ENCODE assay signal across 11 cellular contexts in the genomic region with DNA sequence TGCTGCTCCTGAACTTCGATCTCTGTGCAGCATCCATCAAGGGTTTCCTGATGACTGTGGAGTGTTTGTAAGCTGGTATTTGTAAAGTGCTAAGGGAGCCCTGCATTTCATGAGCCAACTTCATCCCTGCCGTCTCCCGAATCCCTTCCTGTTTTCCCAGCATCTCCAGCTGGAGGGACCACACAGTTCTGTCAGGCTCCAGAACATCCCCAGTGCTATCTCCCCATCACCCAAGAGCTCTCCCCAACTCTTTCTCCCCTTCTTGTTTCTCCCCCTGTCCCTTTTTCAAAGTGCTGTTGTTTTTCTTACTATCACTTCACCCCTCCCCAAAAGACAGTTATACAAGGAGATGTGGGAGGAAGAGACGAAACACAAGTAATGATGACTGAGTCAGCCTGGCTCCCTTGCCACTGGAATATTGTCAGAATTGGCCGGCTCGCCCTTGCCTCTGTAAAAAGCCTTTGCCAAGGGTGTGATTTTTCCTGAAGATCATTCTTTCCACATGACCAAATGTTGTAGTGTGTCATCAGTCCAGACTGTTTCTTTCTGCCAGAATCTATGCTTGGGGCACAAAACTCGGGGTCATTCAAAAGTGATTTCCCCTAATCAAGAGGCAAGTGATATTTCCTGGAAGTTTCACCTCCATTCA. TPM values are rescaled to one million over a fixed set of nuclear protein-coding genes. Genes with fewer than 3 reads are reported as not detected.
DNase-seq lines count a peak whose midpoint lies in the region; TF ChIP-seq lines count a peak whose summit lies in the region.
"Had no signal": no experiment of that assay in that cellular context is flagged by ENCODE, and none has a peak within 500 bp of the region (broad histone marks: within the 10 kb centered on the region; RNA-seq: fewer than 3 reads in every experiment).

No MANE protein-coding gene starts in this region.

- peak overlapping the region; percentile 76 for H3K4me3 Mint-ChIP-seq in HFFc6
- H3K4me3 Mint-ChIP-seq in brain = peak overlapping the region in 3 of 5 experiments; percentile 8 to 88 (median 65)
- no peak overlapping the region for H3K4me3 Mint-ChIP-seq in activated CD4-positive, alpha-beta T cell treated with anti-CD3 and anti-CD28 coated beads, Interleukin-2, amount 10 ng/mL, durations not matched to agents 24 days and 14 days
- H3K4me3 Mint-ChIP-seq: endodermal cell had no signal

- H3K36me3 Mint-ChIP-seq in HFFc6 (ENCODE audit: low read depth) (no peaks in the 10 kb centered on the region), brain (no peaks in the 10 kb centered on the region)
- H3K36me3 Mint-ChIP-seq in activated CD4-positive, alpha-beta T cell treated with anti-CD3 and anti-CD28 coated beads, Interleukin-2, amount 10 ng/mL, durations not matched to agents 24 days and 14 days (ENCODE audit: low read depth) = peaks cover 9% of the 10 kb centered on the region

- peak; percentile 80 for DNase-seq in HFFc6
- DNase-seq in kidney glomerular epithelial cell (lab: John Stamatoyannopoulos, UW) = peak; percentile 11
- no peak for DNase-seq in ecto neural progenitor cell (ENCODE audit: low spot score)
- DNase-seq in activated CD4-positive, alpha-beta T cell treated with anti-CD3 and anti-CD28 coated beads, Interleukin-2, amount 10 ng/mL, durations not matched to agents 24 days and 14 days = no peak
- no peak for DNase-seq in NCI-H2029 (lab: John Stamatoyannopoulos, UW)
- DNase-seq in GM19238 (ENCODE audit: insufficient read length, low spot score) = no peak
- DNase-seq: activated CD8-positive, alpha-beta memory T cell treated with anti-CD3 and anti-CD28 coated beads, Interleukin-2, amount 50 U/mL, for 48 hours; NCI-H2029 treated with DMSO at 0.1 percent for 48 hours had no signal

- peak overlapping the region; percentile 59 for H3K27ac ChIP-seq in temporal lobe (ENCODE audit: low read depth, low read length)

- peaks cover 34% of the 10 kb centered on the region for H3K4me1 Mint-ChIP-seq in HFFc6 (ENCODE audit: low read depth)
- H3K4me1 Mint-ChIP-seq in brain = peaks cover 42% of the 10 kb centered on the region
- H3K4me1 Mint-ChIP-seq in activated CD4-positive, alpha-beta T cell treated with anti-CD3 and anti-CD28 coated beads, Interleukin-2, amount 10 ng/mL, durations not matched to agents 24 days and 14 days = peaks cover 15% of the 10 kb centered on the region

- intact Hi-C loops in activated CD4-positive, alpha-beta T cell treated with anti-CD3 and anti-CD28 coated beads, Interleukin-2, amount 10 ng/mL, durations not matched to agents 24 days and 14 days (cut with micrococcal nuclease) = no loop called here

- TF ChIP-seq CTCF in HFFc6 (IDR thresholded peaks at IDR 0.05) (no peak), brain (conservative IDR thresholded peaks at IDR 0.05) (no peak)

- no peaks in the 10 kb centered on the region for H3K9me3 Mint-ChIP-seq in HFFc6
- H3K9me3 Mint-ChIP-seq in brain = no peaks in the 10 kb centered on the region
- H3K9me3 Mint-ChIP-seq in activated CD4-positive, alpha-beta T cell treated with anti-CD3 and anti-CD28 coated beads, Interleukin-2, amount 10 ng/mL, durations not matched to agents 24 days and 14 days = no peaks in the 10 kb centered on the region
- H3K9me3 Mint-ChIP-seq: endodermal cell had no signal

- H3K27me3 Mint-ChIP-seq in HFFc6 (ENCODE audit: insufficient read depth) (peaks cover 4% of the 10 kb centered on the region), brain (peaks cover 8% of the 10 kb centered on the region)
- H3K27me3 Mint-ChIP-seq in activated CD4-positive, alpha-beta T cell treated with anti-CD3 and anti-CD28 coated beads, Interleukin-2, amount 10 ng/mL, durations not matched to agents 24 days and 14 days = peaks cover 34% of the 10 kb centered on the region

- H3K27ac Mint-ChIP-seq in HFFc6 (peak overlapping the region; percentile 76), brain (peak overlapping the region in 4 of 5 experiments; percentile 3 to 77 (median 46))
- no peak overlapping the region for H3K27ac Mint-ChIP-seq in activated CD4-positive, alpha-beta T cell treated with anti-CD3 and anti-CD28 coated beads, Interleukin-2, amount 10 ng/mL, durations not matched to agents 24 days and 14 days
- H3K27ac Mint-ChIP-seq: endodermal cell had no signal

RNA-seq across cellular contexts. Expression of a gene that starts 2.7 kb away (rescaled TPM):
- 10 to 100 TPM; 41.2 to 67.2 (median 65.3) TPM for total RNA-seq in HFFc6 (2021; fragmentation: NEBNext Ultra II Directional; extraction: Animal tissue kit (Norgen Biotek cat#: 25700))
- 109 TPM for polyA plus RNA-seq in brain (ENCODE audit: insufficient read depth, low read depth, low replicate concordance)
- 7.9 TPM for total RNA-seq in temporal lobe
- 90.5 and 92.3 TPM in 2 replicates for total RNA-seq in activated CD4-positive, alpha-beta T cell treated with anti-CD3 and anti-CD28 coated beads, Interleukin-2, amount 10 ng/mL, durations not matched to agents 24 days and 14 days

RNA-seq across cellular contexts. Expression of a gene that starts 31.2 kb away (rescaled TPM):
- total RNA-seq in HFFc6 (2021; fragmentation: NEBNext Ultra II Directional; extraction: Animal tissue kit (Norgen Biotek cat#: 25700)) = not detected
- not detected for polyA plus RNA-seq in brain (ENCODE audit: insufficient read depth, low read depth, low replicate concordance)
- total RNA-seq in temporal lobe = not detected
- 0.45 TPM in 1 of 2 replicates, not detected in the other for total RNA-seq in activated CD4-positive, alpha-beta T cell treated with anti-CD3 and anti-CD28 coated beads, Interleukin-2, amount 10 ng/mL, durations not matched to agents 24 days and 14 days
- total RNA-seq: endodermal cell had no signal

RNA-seq across cellular contexts. Expression of a gene that starts 49.5 kb away (rescaled TPM):
- total RNA-seq in HFFc6 (2021; fragmentation: NEBNext Ultra II Directional; extraction: Animal tissue kit (Norgen Biotek cat#: 25700)) = not detected
- polyA plus RNA-seq in brain (ENCODE audit: insufficient read depth, low read depth, low replicate concordance) = not detected
- not detected for total RNA-seq in temporal lobe
- not detected in 2 replicates for total RNA-seq in activated CD4-positive, alpha-beta T cell treated with anti-CD3 and anti-CD28 coated beads, Interleukin-2, amount 10 ng/mL, durations not matched to agents 24 days and 14 days
- total RNA-seq: endodermal cell had no signal

Comparison
In these comparisons a context has a peak if more than half of its experiments do, and no peak if none do; other contexts are left out.
1. DNase-seq: peak in HFFc6 (single experiment) and kidney glomerular epithelial cell (single experiment); none in ecto neural progenitor cell (single experiment), activated CD4-positive, alpha-beta T cell treated with anti-CD3 and anti-CD28 coated beads, Interleukin-2, amount 10 ng/mL, durations not matched to agents 24 days and 14 days (single experiment), NCI-H2029 (single experiment) and GM19238 (single experiment).